Comparison of ENCODE assay signal across 18 cellular contexts in the genomic region with DNA sequence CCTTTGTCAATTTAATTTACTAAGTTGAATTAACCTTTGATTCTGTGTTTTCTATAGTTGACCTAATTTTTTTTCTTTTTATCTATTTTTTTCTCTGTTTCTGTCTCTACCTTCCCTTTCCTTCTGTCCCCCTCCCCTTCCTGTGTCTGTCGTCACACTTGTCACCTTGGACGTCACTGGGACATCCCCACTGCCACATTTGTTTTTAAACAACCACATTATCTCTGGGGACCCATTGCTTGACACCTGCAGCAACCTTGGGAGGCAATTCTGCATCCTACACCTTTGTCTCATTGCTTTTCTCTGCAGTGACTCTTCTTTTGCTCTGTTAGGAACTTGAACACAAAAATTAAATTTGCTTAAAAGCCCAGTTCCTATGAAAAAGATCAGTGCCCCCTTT. TPM values are rescaled to one million over a fixed set of nuclear protein-coding genes. Genes with fewer than 3 reads are reported as not detected.
DNase-seq lines count a peak whose midpoint lies in the region; ATAC-seq and TF ChIP-seq lines count a peak whose summit lies in the region.
"Had no signal": no experiment of that assay in that cellular context is flagged by ENCODE, and none has a peak within 500 bp of the region (broad histone marks: within the 10 kb centered on the region; RNA-seq: fewer than 3 reads in every experiment).

No MANE protein-coding gene starts in this region.

- TF ChIP-seq CTCF in thyroid gland (IDR thresholded peaks at IDR 0.05): no peak

- DNase-seq in activated naive CD4-positive, alpha-beta T cell treated with anti-CD3 and anti-CD28 coated beads for 36 hours: peak; percentile 55
- no peak for DNase-seq in activated naive CD4-positive, alpha-beta T cell treated with anti-CD3 and anti-CD28 coated beads, Interleukin-2, amount 50 U/mL, for 72 hours (ENCODE audit: low spot score in 2 of 2)
- DNase-seq in T-helper 17 cell (no peak), immature natural killer cell (peak; percentile 28 to 33 (median 29)), thyroid gland (no peak), NCI-H146 (lab: John Stamatoyannopoulos, UW) (no peak)
- no peak for DNase-seq in activated T-cell treated with anti-CD3 and anti-CD28 coated beads, Interleukin-2, amount 50 U/mL, for 48 hours
- no peak for DNase-seq in stimulated activated CD8-positive, alpha-beta memory T cell treated with anti-CD3 and anti-CD28 coated beads, Interleukin-4, amount 100 ng/mL, for 48 hours
- DNase-seq: NCI-H1105 treated with DMSO at 0.1 percent for 48 hours, NCI-H187 treated with DMSO at 0.1 percent for 48 hours, NCI-H2227 treated with DMSO at 0.1 percent for 48 hours, NCI-H510A treated with DMSO at 0.1 percent for 48 hours, SIG-M5 had no signal

- no peaks in the 10 kb centered on the region for H3K36me3 ChIP-seq in thyroid gland

- no peaks in the 10 kb centered on the region for H3K36me3 Mint-ChIP-seq in activated naive CD4-positive, alpha-beta T cell treated with anti-CD3 and anti-CD28 coated beads for 36 hours (ENCODE audit: low read depth)
- H3K36me3 Mint-ChIP-seq in activated naive CD4-positive, alpha-beta T cell treated with anti-CD3 and anti-CD28 coated beads, Interleukin-2, amount 50 U/mL, for 72 hours: no peaks in the 10 kb centered on the region
- H3K36me3 Mint-ChIP-seq in T-helper 17 cell (ENCODE audit: low read depth): peaks cover 3% of the 10 kb centered on the region
- H3K36me3 Mint-ChIP-seq in immature natural killer cell: peaks cover 30 to 53% (median 41%) of the 10 kb centered on the region in 3 donors

- intact Hi-C loops in activated naive CD4-positive, alpha-beta T cell treated with anti-CD3 and anti-CD28 coated beads for 36 hours (cut with micrococcal nuclease): no loop called here
- intact Hi-C loops in thyroid gland (cut with DNase I): no loop called here

- CTCF ChIA-PET in activated naive CD4-positive, alpha-beta T cell treated with anti-CD3 and anti-CD28 coated beads for 36 hours (lab: Charles Lee): interaction anchor here (0.7 kb wide), 1 partner anchor 379 kb away, joined by 3 read pairs; no protein-coding TSS in a partner anchor

- H3K4me1 Mint-ChIP-seq in activated naive CD4-positive, alpha-beta T cell treated with anti-CD3 and anti-CD28 coated beads for 36 hours (ENCODE audit: low read depth): no peaks in the 10 kb centered on the region
- H3K4me1 Mint-ChIP-seq in T-helper 17 cell (peaks cover 3% of the 10 kb centered on the region), immature natural killer cell (peaks cover 20 to 32% of the 10 kb centered on the region in 2 donors)

- no peak overlapping the region for H3K4me3 ChIP-seq in thyroid gland (replicated peaks in 1 of 3)
- H3K4me3 ChIP-seq: A549, K562 had no signal

- peaks cover 2% of the 10 kb centered on the region for H3K27me3 Mint-ChIP-seq in activated naive CD4-positive, alpha-beta T cell treated with anti-CD3 and anti-CD28 coated beads for 36 hours (ENCODE audit: low read depth)
- peaks cover 26% of the 10 kb centered on the region for H3K27me3 Mint-ChIP-seq in T-helper 17 cell
- H3K27me3 Mint-ChIP-seq in immature natural killer cell (ENCODE audit: low read depth in 3 of 3): peaks cover 0 to 5% (median 0%) of the 10 kb centered on the region in 3 donors

- no peak overlapping the region for H3K27ac Mint-ChIP-seq in activated naive CD4-positive, alpha-beta T cell treated with anti-CD3 and anti-CD28 coated beads for 36 hours
- H3K27ac Mint-ChIP-seq in activated naive CD4-positive, alpha-beta T cell treated with anti-CD3 and anti-CD28 coated beads, Interleukin-2, amount 50 U/mL, for 72 hours: no peak overlapping the region
- peak overlapping the region; percentile 37 for H3K27ac Mint-ChIP-seq in T-helper 17 cell
- H3K27ac Mint-ChIP-seq in immature natural killer cell: peak overlapping the region; percentile 0 to 82 (median 69)

- WGBS in thyroid gland, 2 donors: 72 to 79% methylated on average over 2 of the region's 2 CpGs

- no peaks in the 10 kb centered on the region for H3K27me3 ChIP-seq in thyroid gland

- no peaks in the 10 kb centered on the region for H3K9me3 Mint-ChIP-seq in activated naive CD4-positive, alpha-beta T cell treated with anti-CD3 and anti-CD28 coated beads for 36 hours
- no peaks in the 10 kb centered on the region for H3K9me3 Mint-ChIP-seq in activated naive CD4-positive, alpha-beta T cell treated with anti-CD3 and anti-CD28 coated beads, Interleukin-2, amount 50 U/mL, for 72 hours
- no peaks in the 10 kb centered on the region for H3K9me3 Mint-ChIP-seq in immature natural killer cell

- H3K9me3 ChIP-seq in T-helper 17 cell (ENCODE audit: control insufficient read depth, low read length, poor library complexity, severe bottlenecking): no peaks in the 10 kb centered on the region
- H3K9me3 ChIP-seq in thyroid gland: no peaks in the 10 kb centered on the region
- H3K9me3 ChIP-seq: A549 had no signal

- TF ChIP-seq POLR2A in thyroid gland (IDR thresholded peaks at IDR 0.05): no peak

- peak overlapping the region in 2 of 3 donors; percentile 8 to 63 for H3K27ac ChIP-seq in thyroid gland
- H3K27ac ChIP-seq: A549, C4-2B, RWPE1 had no signal

- peaks cover 6 to 27% of the 10 kb centered on the region in 2 donors for H3K4me1 ChIP-seq in thyroid gland
- H3K4me1 ChIP-seq: A549 had no signal

- H3K4me3 Mint-ChIP-seq in activated naive CD4-positive, alpha-beta T cell treated with anti-CD3 and anti-CD28 coated beads for 36 hours: no peak overlapping the region
- no peak overlapping the region for H3K4me3 Mint-ChIP-seq in T-helper 17 cell
- peak overlapping the region in 1 of 5 donors; percentile 17 for H3K4me3 Mint-ChIP-seq in immature natural killer cell

- no peak for ATAC-seq in activated naive CD4-positive, alpha-beta T cell treated with anti-CD3 and anti-CD28 coated beads, Interleukin-2, amount 50 U/mL, for 72 hours
- peak; percentile 74 for ATAC-seq in T-helper 17 cell
- ATAC-seq: A549, PC-3 had no signal

RNA-seq across cellular contexts. Expression of a gene that starts 51.8 kb away (rescaled TPM):
- total RNA-seq in activated naive CD4-positive, alpha-beta T cell treated with anti-CD3 and anti-CD28 coated beads for 36 hours: 1 to 10 TPM; 4.1 to 7.4 TPM
- 10 to 100 TPM in 1 of 2 donors, 1 to 10 TPM in 1; 5.4 to 15.7 TPM for total RNA-seq in activated naive CD4-positive, alpha-beta T cell treated with anti-CD3 and anti-CD28 coated beads, Interleukin-2, amount 50 U/mL, for 72 hours
- total RNA-seq in T-helper 17 cell (10 to 100 TPM; 31.1 to 36.5 TPM), thyroid gland (10 to 100 TPM; 30.8 to 45.6 (median 36.8) TPM)
- 1 to 10 TPM; 2.6 to 7.7 (median 5.5) TPM for polyA plus RNA-seq in immature natural killer cell

Comparison
In these comparisons a context has a peak if more than half of its experiments do, and no peak if none do; other contexts are left out.
1. DNase-seq: peak in activated naive CD4-positive, alpha-beta T cell treated with anti-CD3 and anti-CD28 coated beads for 36 hours (single experiment) and immature natural killer cell (3 of 3); none in activated naive CD4-positive, alpha-beta T cell treated with anti-CD3 and anti-CD28 coated beads, Interleukin-2, amount 50 U/mL, for 72 hours (0 of 2), T-helper 17 cell (0 of 3), thyroid gland (0 of 2), NCI-H146 (single experiment), activated T-cell treated with anti-CD3 and anti-CD28 coated beads, Interleukin-2, amount 50 U/mL, for 48 hours (0 of 2) and stimulated activated CD8-positive, alpha-beta memory T cell treated with anti-CD3 and anti-CD28 coated beads, Interleukin-4, amount 100 ng/mL, for 48 hours (single experiment).
2. H3K27ac Mint-ChIP-seq: peak in T-helper 17 cell (single experiment) and immature natural killer cell (6 of 6); none in activated naive CD4-positive, alpha-beta T cell treated with anti-CD3 and anti-CD28 coated beads for 36 hours (single experiment) and activated naive CD4-positive, alpha-beta T cell treated with anti-CD3 and anti-CD28 coated beads, Interleukin-2, amount 50 U/mL, for 72 hours (0 of 2).